ENCODE assay signal across 9 cellular contexts in the genomic region with DNA sequence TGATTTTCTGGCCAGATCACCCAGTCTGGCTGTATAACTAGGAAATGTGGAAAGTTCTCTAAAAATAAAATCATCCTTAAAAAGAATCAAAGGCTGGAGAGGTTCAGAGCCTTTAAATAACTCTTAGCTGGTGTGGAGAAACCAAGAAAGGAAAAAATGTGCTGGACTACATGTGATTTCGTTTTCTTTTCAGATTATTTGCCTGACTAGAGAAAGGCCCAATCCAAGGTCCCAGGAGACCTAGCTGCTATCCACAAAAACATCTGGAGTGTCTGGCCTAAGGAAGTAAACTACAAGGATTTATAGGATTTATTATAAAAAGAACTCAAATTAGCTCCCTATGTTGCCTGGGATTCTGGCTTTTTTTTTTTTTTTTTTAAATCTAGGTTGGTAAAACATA. TPM values are rescaled to one million over a fixed set of nuclear protein-coding genes. Genes with fewer than 3 reads are reported as not detected.
DNase-seq lines count a peak whose midpoint lies in the region; ATAC-seq and TF ChIP-seq lines count a peak whose summit lies in the region.
"Had no signal": no experiment of that assay in that cellular context is flagged by ENCODE, and none has a peak within 500 bp of the region (broad histone marks: within the 10 kb centered on the region; RNA-seq: fewer than 3 reads in every experiment).

No MANE protein-coding gene starts in this region.

- TF ChIP-seq POLR2A in Peyer's patch (IDR thresholded peaks at IDR 0.05) (no peak), gastroesophageal sphincter (IDR thresholded peaks at IDR 0.05) (no peak), gastrocnemius medialis (IDR thresholded peaks at IDR 0.05) (no peak)

- H3K4me3 Mint-ChIP-seq in GM23338, result peak overlapping the region; percentile 85; the same call in 1 of the 3 replicates

- no peak overlapping the region for H3K27ac Mint-ChIP-seq in GM23338

- TF ChIP-seq EP300 in gastroesophageal sphincter (IDR thresholded peaks at IDR 0.05), result no peak

- no peaks in the 10 kb centered on the region for H3K9me2 ChIP-seq in GM23338 (ENCODE audit: insufficient read depth)

- peaks cover 12% of the 10 kb centered on the region for H3K4me1 Mint-ChIP-seq in GM23338

- peaks cover 7% of the 10 kb centered on the region for H4K20me1 ChIP-seq in GM23338 (replicated peaks; ENCODE audit: insufficient read depth)

- H3K4me3 ChIP-seq in GM23338 (peak overlapping the region; percentile 68), Peyer's patch (peak overlapping the region in 2 of 4 donors; percentile 68 to 85), gastroesophageal sphincter (no peak overlapping the region), gastrocnemius medialis (peak overlapping the region in 1 of 4 donors; percentile 73)

- H2AFZ ChIP-seq in GM23338, result no peak overlapping the region

- H3K27me3 ChIP-seq in GM23338 (ENCODE audit: insufficient read depth) (peaks cover 26% of the 10 kb centered on the region), Peyer's patch (no peaks in the 10 kb centered on the region), gastroesophageal sphincter (peaks cover 47% of the 10 kb centered on the region), gastrocnemius medialis (no peaks in the 10 kb centered on the region)

- peak overlapping the region; percentile 72 for H3K4me2 ChIP-seq in GM23338

- no peaks in the 10 kb centered on the region for H3K9me3 ChIP-seq in Peyer's patch
- H3K9me3 ChIP-seq in gastroesophageal sphincter, result no peaks in the 10 kb centered on the region
- no peaks in the 10 kb centered on the region for H3K9me3 ChIP-seq in gastrocnemius medialis

- no peaks in the 10 kb centered on the region for H3K36me3 Mint-ChIP-seq in GM23338 (ENCODE audit: low read depth)

- no peaks in the 10 kb centered on the region for H3K9me3 Mint-ChIP-seq in GM23338

- WGBS in gastroesophageal sphincter (ENCODE audit: low coverage in 1 of 2), 2 donors, result 56 to 71% methylated on average over 1 of the region's 1 CpG

- no peak for TF ChIP-seq CTCF in GM23338 (conservative IDR thresholded peaks at IDR 0.05; ENCODE audit: low read depth in 2 of 2)
- no peak for TF ChIP-seq CTCF in Peyer's patch (IDR thresholded peaks at IDR 0.05)
- no peak for TF ChIP-seq CTCF in gastroesophageal sphincter (IDR thresholded peaks at IDR 0.05)
- no peak for TF ChIP-seq CTCF in gastrocnemius medialis (IDR thresholded peaks at IDR 0.05 in 4 of 5, conservative IDR thresholded peaks at IDR 0.05 in 1 of 5)

- H3K27ac ChIP-seq in GM23338 (ENCODE audit: low read depth) (no peak overlapping the region), Peyer's patch (peak overlapping the region in 3 of 4 donors; percentile 89 to 100 (median 97)), gastroesophageal sphincter (no peak overlapping the region), gastrocnemius medialis (peak overlapping the region; percentile 80 to 88 (median 86))

- H3K4me1 ChIP-seq in GM23338 (ENCODE audit: insufficient read depth), result peaks cover 13% of the 10 kb centered on the region
- H3K4me1 ChIP-seq in Peyer's patch, result peaks cover 0 to 11% (median 4%) of the 10 kb centered on the region in 4 donors
- H3K4me1 ChIP-seq in gastroesophageal sphincter, result peaks cover 0 to 31% (median 0%) of the 10 kb centered on the region in 3 donors
- peaks cover 24 to 26% of the 10 kb centered on the region in 2 donors for H3K4me1 ChIP-seq in gastrocnemius medialis

- no peak for ATAC-seq in GM23338
- peak; percentile 29 for ATAC-seq in gastroesophageal sphincter
- no peak for ATAC-seq in gastrocnemius medialis
- no peak for ATAC-seq in GM19023 (IDR thresholded peaks at IDR 0.05; ENCODE audit: unreplicated experiment)
- no peak for ATAC-seq in GM21447 (IDR thresholded peaks at IDR 0.05; ENCODE audit: unreplicated experiment)

- no peaks in the 10 kb centered on the region for H3F3A ChIP-seq in GM23338 (replicated peaks; ENCODE audit: low read depth)

- intact Hi-C loops in gastrocnemius medialis (cut with DNase I; ENCODE audit: low total_unique reads), result no loop called here

- H3K36me3 ChIP-seq in GM23338 (ENCODE audit: insufficient read depth) (no peaks in the 10 kb centered on the region), Peyer's patch (no peaks in the 10 kb centered on the region), gastroesophageal sphincter (no peaks in the 10 kb centered on the region), gastrocnemius medialis (no peaks in the 10 kb centered on the region)

- DNase-seq in GM23338 (ENCODE audit: low spot score), result no peak
- DNase-seq in Peyer's patch, result no peak
- peak in 1 of 2 donors; percentile 30 for DNase-seq in gastrocnemius medialis
- DNase-seq in nucleus accumbens (lab: John Stamatoyannopoulos, UW), result no peak
- DNase-seq: activated CD4-positive, CD25-positive, alpha-beta regulatory T cell treated with anti-CD3 and anti-CD28 coated beads, Interleukin-2, amount 50 U/mL, for 72 hours; anterior cingulate cortex had no signal

- no peaks in the 10 kb centered on the region for H3K79me2 ChIP-seq in GM23338 (replicated peaks; ENCODE audit: insufficient read depth)

- in situ Hi-C loops in gastrocnemius medialis (cut with MboI; ENCODE audit: low sequenced_read_pairs in 4 of 4), result loop anchor here in 3 of 4 donors (25.0 kb wide), 2 partner anchors 455 to 945 kb away; no protein-coding TSS in a partner anchor

- H3K27me3 Mint-ChIP-seq in GM23338 (ENCODE audit: insufficient read depth, low read depth, poor library complexity), result peaks cover 26% of the 10 kb centered on the region

TF ChIP-seq in GM23338, 12 proteins besides CTCF, POLR2A, EP300 and RAD21 (continues in another document):
- TF ChIP-seq STAT1 (IDR thresholded peaks at IDR 0.05; ENCODE audit: unreplicated experiment) (no peak), EZH2phosphoT487 (IDR thresholded peaks at IDR 0.05; ENCODE audit: unreplicated experiment) (no peak), NANOG (IDR thresholded peaks at IDR 0.05; ENCODE audit: borderline replicate concordance) (no peak), CREB1 (CRISPR knock-in tag; IDR thresholded peaks at IDR 0.05; ENCODE audit: low read depth) (no peak), POLR2AphosphoS5 (IDR thresholded peaks at IDR 0.05; ENCODE audit: low read depth) (no peak), JUNB (IDR thresholded peaks at IDR 0.05; ENCODE audit: unreplicated experiment) (no peak), EZH2 (IDR thresholded peaks at IDR 0.05; ENCODE audit: low read depth, unreplicated experiment) (no peak), ZNF331 (CRISPR knock-in tag; IDR thresholded peaks at IDR 0.05; ENCODE audit: low read depth) (no peak), ZNF114 (CRISPR knock-in tag; IDR thresholded peaks at IDR 0.05) (no peak)
- TF ChIP-seq, protein P1, sequence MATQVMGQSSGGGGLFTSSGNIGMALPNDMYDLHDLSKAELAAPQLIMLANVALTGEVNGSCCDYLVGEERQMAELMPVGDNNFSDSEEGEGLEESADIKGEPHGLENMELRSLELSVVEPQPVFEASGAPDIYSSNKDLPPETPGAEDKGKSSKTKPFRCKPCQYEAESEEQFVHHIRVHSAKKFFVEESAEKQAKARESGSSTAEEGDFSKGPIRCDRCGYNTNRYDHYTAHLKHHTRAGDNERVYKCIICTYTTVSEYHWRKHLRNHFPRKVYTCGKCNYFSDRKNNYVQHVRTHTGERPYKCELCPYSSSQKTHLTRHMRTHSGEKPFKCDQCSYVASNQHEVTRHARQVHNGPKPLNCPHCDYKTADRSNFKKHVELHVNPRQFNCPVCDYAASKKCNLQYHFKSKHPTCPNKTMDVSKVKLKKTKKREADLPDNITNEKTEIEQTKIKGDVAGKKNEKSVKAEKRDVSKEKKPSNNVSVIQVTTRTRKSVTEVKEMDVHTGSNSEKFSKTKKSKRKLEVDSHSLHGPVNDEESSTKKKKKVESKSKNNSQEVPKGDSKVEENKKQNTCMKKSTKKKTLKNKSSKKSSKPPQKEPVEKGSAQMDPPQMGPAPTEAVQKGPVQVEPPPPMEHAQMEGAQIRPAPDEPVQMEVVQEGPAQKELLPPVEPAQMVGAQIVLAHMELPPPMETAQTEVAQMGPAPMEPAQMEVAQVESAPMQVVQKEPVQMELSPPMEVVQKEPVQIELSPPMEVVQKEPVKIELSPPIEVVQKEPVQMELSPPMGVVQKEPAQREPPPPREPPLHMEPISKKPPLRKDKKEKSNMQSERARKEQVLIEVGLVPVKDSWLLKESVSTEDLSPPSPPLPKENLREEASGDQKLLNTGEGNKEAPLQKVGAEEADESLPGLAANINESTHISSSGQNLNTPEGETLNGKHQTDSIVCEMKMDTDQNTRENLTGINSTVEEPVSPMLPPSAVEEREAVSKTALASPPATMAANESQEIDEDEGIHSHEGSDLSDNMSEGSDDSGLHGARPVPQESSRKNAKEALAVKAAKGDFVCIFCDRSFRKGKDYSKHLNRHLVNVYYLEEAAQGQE (IDR thresholded peaks at IDR 0.05; ENCODE audit: unreplicated experiment), result no peak
- TF ChIP-seq, protein P2, sequence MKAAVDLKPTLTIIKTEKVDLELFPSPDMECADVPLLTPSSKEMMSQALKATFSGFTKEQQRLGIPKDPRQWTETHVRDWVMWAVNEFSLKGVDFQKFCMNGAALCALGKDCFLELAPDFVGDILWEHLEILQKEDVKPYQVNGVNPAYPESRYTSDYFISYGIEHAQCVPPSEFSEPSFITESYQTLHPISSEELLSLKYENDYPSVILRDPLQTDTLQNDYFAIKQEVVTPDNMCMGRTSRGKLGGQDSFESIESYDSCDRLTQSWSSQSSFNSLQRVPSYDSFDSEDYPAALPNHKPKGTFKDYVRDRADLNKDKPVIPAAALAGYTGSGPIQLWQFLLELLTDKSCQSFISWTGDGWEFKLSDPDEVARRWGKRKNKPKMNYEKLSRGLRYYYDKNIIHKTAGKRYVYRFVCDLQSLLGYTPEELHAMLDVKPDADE (IDR thresholded peaks at IDR 0.05), result no peak

RNA-seq across cellular contexts. Expression of a gene that starts 0.8 kb away (rescaled TPM):
- total RNA-seq in GM23338 (2014; rRNA removed; shearing (Covaris generic)), result 12.8 and 22.9 TPM in 2 replicates
- 7.2 and 7.4 TPM in 2 replicates for polyA plus RNA-seq in GM23338 (2016; fragmentation: Nextera tagmentation; extraction: Ambion mirVana)
- total RNA-seq in Peyer's patch (100 to 1,000 TPM in 1 of 4 donors, 10 to 100 TPM in 2, 1 to 10 TPM in 1; 6.6 to 128 (median 81.9) TPM), gastroesophageal sphincter (1 to 10 TPM; 1.6 to 4.8 (median 2.6) TPM), gastrocnemius medialis (1 to 10 TPM in 1 of 4 donors, under 1 TPM in 2, not detected in 1; 0.39 to 1.7 (median 1.00) TPM)

RNA-seq across cellular contexts. Expression of a gene that starts 39.5 kb away (rescaled TPM):
- 10.0 and 10.1 TPM in 2 replicates for total RNA-seq in GM23338 (2014; rRNA removed; shearing (Covaris generic))
- 5.3 and 5.4 TPM in 2 replicates for polyA plus RNA-seq in GM23338 (2016; fragmentation: Nextera tagmentation; extraction: Ambion mirVana)
- 10 to 100 TPM; 32.5 to 64.2 (median 53.0) TPM for total RNA-seq in Peyer's patch
- total RNA-seq in gastroesophageal sphincter, result 10 to 100 TPM; 17.9 to 28.7 (median 25.0) TPM
- total RNA-seq in gastrocnemius medialis, result 10 to 100 TPM; 11.3 to 32.4 (median 16.6) TPM

Comparison
In these comparisons a context has a peak if more than half of its experiments do, and no peak if none do; other contexts are left out.
1. H3K27ac ChIP-seq: peak in Peyer's patch (3 of 4) and gastrocnemius medialis (4 of 4); none in GM23338 (single experiment) and gastroesophageal sphincter (0 of 4).